Comparison of ENCODE assay signal across 8 cellular contexts in genomic region chr1:42334240-42335049, GRCh38. TPM values are rescaled to one million over a fixed set of nuclear protein-coding genes. Genes with fewer than 3 reads are reported as not detected.
DNase-seq lines count a peak whose midpoint lies in the region; ATAC-seq and TF ChIP-seq lines count a peak whose summit lies in the region.

No MANE protein-coding gene starts in this region.

- H3K36me3 Mint-ChIP-seq in activated naive CD8-positive, alpha-beta T cell treated with anti-CD3 and anti-CD28 coated beads, Interleukin-2, amount 50 U/mL, for 24 hours (ENCODE audit: low read depth) = peaks cover 3% of the 10 kb centered on the region

- ATAC-seq in GM19043 (IDR thresholded peaks at IDR 0.05; ENCODE audit: low read depth, unreplicated experiment) = peak; percentile 33
- ATAC-seq in HG03175 (IDR thresholded peaks at IDR 0.05; ENCODE audit: unreplicated experiment) = peak; percentile 56
- peak; percentile 61 for ATAC-seq in activated naive CD8-positive, alpha-beta T cell treated with anti-CD3 and anti-CD28 coated beads, Interleukin-2, amount 50 U/mL, for 24 hours
- peak; percentile 74 to 89 (median 78) for ATAC-seq in heart right ventricle

- TF ChIP-seq CTCF in heart right ventricle (IDR thresholded peaks at IDR 0.05) (peak in 4 of 9 donors; percentile 14 to 29 (median 21)), parathyroid adenoma (IDR thresholded peaks at IDR 0.05) (no peak)

- H3K79me2 ChIP-seq in parathyroid adenoma = peaks cover 25% of the 10 kb centered on the region

- peak; percentile 44 for DNase-seq in COLO829 (ENCODE audit: low spot score)
- peak; percentile 72 for DNase-seq in NCI-H82 treated with DMSO at 0.1 percent for 48 hours (lab: John Stamatoyannopoulos, UW; ENCODE audit: unreplicated experiment)
- peak; percentile 44 for DNase-seq in activated naive CD8-positive, alpha-beta T cell treated with anti-CD3 and anti-CD28 coated beads, Interleukin-2, amount 50 U/mL, for 24 hours
- peak; percentile 47 to 62 for DNase-seq in heart right ventricle
- DNase-seq in NCI-H128 (lab: John Stamatoyannopoulos, UW; ENCODE audit: unreplicated experiment) = no peak

- H3K27me3 ChIP-seq in heart right ventricle (no peaks in the 10 kb centered on the region), parathyroid adenoma (ENCODE audit: control insufficient read depth, insufficient read depth, low read length) (no peaks in the 10 kb centered on the region)

- H3K27me3 Mint-ChIP-seq in activated naive CD8-positive, alpha-beta T cell treated with anti-CD3 and anti-CD28 coated beads, Interleukin-2, amount 50 U/mL, for 24 hours = no peaks in the 10 kb centered on the region

- peak overlapping the region; percentile 90 for H3K4me3 Mint-ChIP-seq in activated naive CD8-positive, alpha-beta T cell treated with anti-CD3 and anti-CD28 coated beads, Interleukin-2, amount 50 U/mL, for 24 hours

- peak overlapping the region; percentile 88 to 97 (median 94) for H3K27ac ChIP-seq in heart right ventricle
- peak overlapping the region; percentile 81 for H3K27ac ChIP-seq in parathyroid adenoma

- no peaks in the 10 kb centered on the region for H3K9me3 Mint-ChIP-seq in activated naive CD8-positive, alpha-beta T cell treated with anti-CD3 and anti-CD28 coated beads, Interleukin-2, amount 50 U/mL, for 24 hours

- H3K9me3 ChIP-seq in heart right ventricle = no peaks in the 10 kb centered on the region
- no peaks in the 10 kb centered on the region for H3K9me3 ChIP-seq in parathyroid adenoma (ENCODE audit: control insufficient read depth, low read length)

- H3K36me3 ChIP-seq in heart right ventricle (no peaks in the 10 kb centered on the region), parathyroid adenoma (ENCODE audit: control insufficient read depth, insufficient read depth, low read length) (no peaks in the 10 kb centered on the region)

- H3K27ac Mint-ChIP-seq in activated naive CD8-positive, alpha-beta T cell treated with anti-CD3 and anti-CD28 coated beads, Interleukin-2, amount 50 U/mL, for 24 hours = peak overlapping the region; percentile 73

- H3K4me1 ChIP-seq in heart right ventricle = peaks cover 4 to 59% (median 36%) of the 10 kb centered on the region in 9 donors
- peaks cover 4% of the 10 kb centered on the region for H3K4me1 ChIP-seq in parathyroid adenoma

- peak overlapping the region; percentile 80 for H3K4me2 ChIP-seq in parathyroid adenoma (ENCODE audit: low read length)

- H3K4me3 ChIP-seq in heart right ventricle (peak overlapping the region; percentile 68 to 98 (median 92)), parathyroid adenoma (ENCODE audit: low read depth, low read length) (peak overlapping the region; percentile 77)

- 1% methylated on average over 55 to 58 of the region's 58 CpGs for WGBS in heart right ventricle, 2 donors

- peaks cover 45% of the 10 kb centered on the region for H3K4me1 Mint-ChIP-seq in activated naive CD8-positive, alpha-beta T cell treated with anti-CD3 and anti-CD28 coated beads, Interleukin-2, amount 50 U/mL, for 24 hours

- H2AFZ ChIP-seq in parathyroid adenoma = peak overlapping the region; percentile 80

- intact Hi-C loops in heart right ventricle (cut with DNase I) = loop anchor here in 9 of 10 donors (2.0 to 10.0 kb wide), 10 partner anchors 120 to 420 kb away; partner anchors contain the start of genes PPCS (in 6 of the 9), ZMYND12 (in 6 of the 9), CCDC30 (in 1 of the 9) and PPIH (in 1 of the 9)

- peak overlapping the region; percentile 53 for H3K9ac ChIP-seq in parathyroid adenoma

RNA-seq across cellular contexts. Expression of gene FOXJ3, which starts 0.6 kb away (rescaled TPM):
- total RNA-seq in heart right ventricle = 10 to 100 TPM; 34.2 to 50.0 (median 41.6) TPM
- polyA plus RNA-seq in heart right ventricle = 10 to 100 TPM in 1 of 2 donors, 1 to 10 TPM in 1; 9.6 to 11.1 TPM

RNA-seq across cellular contexts. Expression of gene RIMKLA, which starts 46.1 kb away (rescaled TPM):
- total RNA-seq in heart right ventricle = 10 to 100 TPM in 4 of 10 donors, 1 to 10 TPM in 6; 5.3 to 16.7 (median 8.6) TPM
- 1 to 10 TPM in 1 of 2 donors, under 1 TPM in 1; 0.80 to 1.0 TPM for polyA plus RNA-seq in heart right ventricle
